ENCODE assay signal across 8 cellular contexts in genomic region chrX:103215768-103216085, GRCh38. TPM values are rescaled to one million over a fixed set of nuclear protein-coding genes. Genes with fewer than 3 reads are reported as not detected.
DNase-seq lines count a peak whose midpoint lies in the region; ATAC-seq, FAIRE-seq and TF ChIP-seq lines count a peak whose summit lies in the region.

No MANE protein-coding gene starts in this region.

- peak overlapping the region; percentile 67 to 85 for H3K4me3 ChIP-seq in gastroesophageal sphincter

- no peaks in the 10 kb centered on the region for H3K9me3 ChIP-seq in gastroesophageal sphincter

- FAIRE-seq in H54 (lab: Jason Lieb, UNC), result no peak

- H3K9me3 Mint-ChIP-seq in activated naive CD4-positive, alpha-beta T cell treated with anti-CD3 and anti-CD28 coated beads, Interleukin-2, amount 50 U/mL, for 24 hours, result no peaks in the 10 kb centered on the region
- peaks cover 10% of the 10 kb centered on the region for H3K9me3 Mint-ChIP-seq in progenitor cell of endocrine pancreas (ENCODE audit: low read depth)

- H3K27ac ChIP-seq in gastroesophageal sphincter, result peak overlapping the region; percentile 91 to 94 (median 92)

- TF ChIP-seq POLR2A in gastroesophageal sphincter (IDR thresholded peaks at IDR 0.05) (no peak), H54 (IDR thresholded peaks at IDR 0.05; ENCODE audit: low read depth, low read length) (no peak)

- no peaks in the 10 kb centered on the region for H3K36me3 ChIP-seq in gastroesophageal sphincter

- peak overlapping the region; percentile 76 for H3K4me3 Mint-ChIP-seq in activated naive CD4-positive, alpha-beta T cell treated with anti-CD3 and anti-CD28 coated beads, Interleukin-2, amount 50 U/mL, for 24 hours
- peak overlapping the region; percentile 84 for H3K4me3 Mint-ChIP-seq in progenitor cell of endocrine pancreas (ENCODE audit: low read depth)

- DNase-seq in activated naive CD4-positive, alpha-beta T cell (lab: John Stamatoyannopoulos, UW), result no peak
- DNase-seq in SK-MEL-5 (ENCODE audit: low read depth, low spot score), result peak; percentile 52
- no peak for DNase-seq in progenitor cell of endocrine pancreas (ENCODE audit: low spot score, unreplicated experiment)
- DNase-seq in foreskin melanocyte, result no peak
- DNase-seq in effector CD8-positive, alpha-beta T cell (lab: John Stamatoyannopoulos, UW), result no peak
- DNase-seq in H54 (ENCODE audit: insufficient read length, low spot score), result no peak

- no peaks in the 10 kb centered on the region for H3K27me3 Mint-ChIP-seq in activated naive CD4-positive, alpha-beta T cell treated with anti-CD3 and anti-CD28 coated beads, Interleukin-2, amount 50 U/mL, for 24 hours
- no peaks in the 10 kb centered on the region for H3K27me3 Mint-ChIP-seq in progenitor cell of endocrine pancreas

- TF ChIP-seq EP300 in gastroesophageal sphincter (IDR thresholded peaks at IDR 0.05), result no peak

- no peak for TF ChIP-seq CTCF in gastroesophageal sphincter (IDR thresholded peaks at IDR 0.05)
- no peak for TF ChIP-seq CTCF in progenitor cell of endocrine pancreas (IDR thresholded peaks at IDR 0.05; ENCODE audit: unreplicated experiment)

- H3K27ac Mint-ChIP-seq in activated naive CD4-positive, alpha-beta T cell treated with anti-CD3 and anti-CD28 coated beads, Interleukin-2, amount 50 U/mL, for 24 hours, result peak overlapping the region; percentile 41
- peak overlapping the region; percentile 94 for H3K27ac Mint-ChIP-seq in progenitor cell of endocrine pancreas

- ATAC-seq in gastroesophageal sphincter, result no peak

- H3K4me1 ChIP-seq in gastroesophageal sphincter, result no peaks in the 10 kb centered on the region

- peaks cover 21% of the 10 kb centered on the region for H3K4me1 Mint-ChIP-seq in activated naive CD4-positive, alpha-beta T cell treated with anti-CD3 and anti-CD28 coated beads, Interleukin-2, amount 50 U/mL, for 24 hours
- H3K4me1 Mint-ChIP-seq in progenitor cell of endocrine pancreas (ENCODE audit: low read depth), result peaks cover 4% of the 10 kb centered on the region

- no CpG with 5 or more reads among the region's 11 CpGs for WGBS in gastroesophageal sphincter (ENCODE audit: low coverage in 1 of 2), 2 donors

- in situ Hi-C loops in SK-MEL-5 (cut with HindIII; ENCODE audit: low pct_unique_long_range_greater_than_20kb, low sequenced_read_pairs), result no loop called here

- no peaks in the 10 kb centered on the region for H3K36me3 Mint-ChIP-seq in activated naive CD4-positive, alpha-beta T cell treated with anti-CD3 and anti-CD28 coated beads, Interleukin-2, amount 50 U/mL, for 24 hours
- H3K36me3 Mint-ChIP-seq in progenitor cell of endocrine pancreas (ENCODE audit: insufficient read depth), result peaks cover 7% of the 10 kb centered on the region

- H3K27me3 ChIP-seq in gastroesophageal sphincter, result no peaks in the 10 kb centered on the region

RNA-seq across cellular contexts. Expression of gene BEX4, which starts 0.8 kb away (rescaled TPM):
- 104 and 110 TPM in 2 replicates for total RNA-seq in SK-MEL-5 (2014; rRNA removed; shearing (Covaris generic))
- polyA plus RNA-seq in SK-MEL-5 (2015; cell fraction: cytosol; rRNA removed), result 129 and 130 TPM in 2 replicates
- 82.6 and 83.8 TPM in 2 replicates for polyA plus RNA-seq in SK-MEL-5 (2015; cell fraction: nucleus; rRNA removed)
- total RNA-seq in gastroesophageal sphincter (10 to 100 TPM; 51.2 to 81.7 (median 60.0) TPM), progenitor cell of endocrine pancreas (68.1 and 74.9 TPM in 2 replicates)

RNA-seq across cellular contexts. Expression of gene TCEAL8, which starts 39.2 kb away (rescaled TPM):
- 174 and 191 TPM in 2 replicates for total RNA-seq in SK-MEL-5 (2014; rRNA removed; shearing (Covaris generic))
- polyA plus RNA-seq in SK-MEL-5 (2015; cell fraction: cytosol; rRNA removed), result 88.7 and 98.7 TPM in 2 replicates
- 29.8 and 30.9 TPM in 2 replicates for polyA plus RNA-seq in SK-MEL-5 (2015; cell fraction: nucleus; rRNA removed)
- total RNA-seq in gastroesophageal sphincter (10 to 100 TPM; 48.9 to 84.0 (median 64.4) TPM), progenitor cell of endocrine pancreas (65.1 and 71.0 TPM in 2 replicates)
